ENCODE assay signal across 8 cellular contexts in genomic region chr20:38418509-38419204, GRCh38. TPM values are rescaled to one million over a fixed set of nuclear protein-coding genes. Genes with fewer than 3 reads are reported as not detected.
DNase-seq lines count a peak whose midpoint lies in the region; ATAC-seq and TF ChIP-seq lines count a peak whose summit lies in the region.

No MANE protein-coding gene starts in this region.

- H2AFZ ChIP-seq in GM23248 = no peak overlapping the region

- DNase-seq in GM23248 (peak; percentile 31), SJCRH30 (peak; percentile 42 to 59), pulmonary artery endothelial cell (ENCODE audit: low read depth, low spot score) (peak; percentile 71), T-helper 2 cell (no peak), hepatic stellate cell (ENCODE audit: low spot score) (no peak), GM13976 (ENCODE audit: low spot score) (no peak), germinal center (ENCODE audit: low spot score) (no peak)

- no peak for TF ChIP-seq EP300 in gastroesophageal sphincter (IDR thresholded peaks at IDR 0.05)

- H3K27me3 ChIP-seq in GM23248 (replicated peaks; ENCODE audit: insufficient read depth) = no peaks in the 10 kb centered on the region
- H3K27me3 ChIP-seq in SJCRH30 = no peaks in the 10 kb centered on the region
- H3K27me3 ChIP-seq in gastroesophageal sphincter = no peaks in the 10 kb centered on the region

- H3K27ac ChIP-seq in GM23248 (no peak overlapping the region), SJCRH30 (no peak overlapping the region), gastroesophageal sphincter (no peak overlapping the region)

- ATAC-seq in gastroesophageal sphincter = peak; percentile 51

- H3K4me3 ChIP-seq in GM23248 (no peak overlapping the region), SJCRH30 (no peak overlapping the region), gastroesophageal sphincter (no peak overlapping the region)

- H3K9me2 ChIP-seq in GM23248 (ENCODE audit: insufficient read depth) = no peaks in the 10 kb centered on the region

- no peak overlapping the region for H3K4me2 ChIP-seq in GM23248 (ENCODE audit: unreplicated experiment)

- H4K20me1 ChIP-seq in GM23248 (ENCODE audit: insufficient read depth) = peaks cover 4% of the 10 kb centered on the region; the same call in 1 of the 2 replicates

- peaks cover 28% of the 10 kb centered on the region for H3F3A ChIP-seq in GM23248 (ENCODE audit: insufficient read depth)

- H3K4me1 ChIP-seq in GM23248 (ENCODE audit: insufficient read depth) (no peaks in the 10 kb centered on the region), SJCRH30 (no peaks in the 10 kb centered on the region), gastroesophageal sphincter (peaks cover 0 to 11% (median 0%) of the 10 kb centered on the region in 3 donors)

- H3K36me3 ChIP-seq in GM23248 (ENCODE audit: low read depth) = peaks cover 65% of the 10 kb centered on the region
- H3K36me3 ChIP-seq in SJCRH30 = peaks cover 90% of the 10 kb centered on the region
- H3K36me3 ChIP-seq in gastroesophageal sphincter = peaks cover 0 to 88% of the 10 kb centered on the region in 2 donors

- H3K9ac ChIP-seq in GM23248 = no peak overlapping the region

- H3K9me3 ChIP-seq in GM23248 (ENCODE audit: low read depth) = no peaks in the 10 kb centered on the region
- H3K9me3 ChIP-seq in SJCRH30 (replicated peaks) = no peaks in the 10 kb centered on the region
- H3K9me3 ChIP-seq in gastroesophageal sphincter = no peaks in the 10 kb centered on the region

- no peak for TF ChIP-seq POLR2A in gastroesophageal sphincter (IDR thresholded peaks at IDR 0.05)

- TF ChIP-seq CTCF in gastroesophageal sphincter (IDR thresholded peaks at IDR 0.05) (no peak), GM13976 (IDR thresholded peaks at IDR 0.05; ENCODE audit: borderline replicate concordance, control extremely low read depth, extremely low read depth, insufficient read depth, missing control alignments) (no peak)

- peaks cover 20% of the 10 kb centered on the region for H3K79me2 ChIP-seq in GM23248 (ENCODE audit: insufficient read depth)

- in situ Hi-C loops in GM23248 (cut with MboI) (loop anchor here (10.0 kb wide), 1 partner anchor 364 kb away; no protein-coding TSS in a partner anchor), GM13976 (cut with MboI; ENCODE audit: low sequenced_read_pairs, unreplicated experiment) (no loop called here)

- WGBS in GM23248 (ENCODE audit: low coverage in 1 of 2, low lambda C conversion rate in 2 of 2, missing lambda C conversion rate in 2 of 2), 2 experiments = 55 to 68% methylated on average over 4 of the region's 4 CpGs
- 17 to 50% methylated on average over 1 to 2 of the region's 4 CpGs for WGBS in gastroesophageal sphincter (ENCODE audit: low coverage in 1 of 2), 2 donors

RNA-seq across cellular contexts. Expression of gene SNHG17, which starts 16.5 kb away (rescaled TPM):
- total RNA-seq in GM23248 (2014; rRNA removed; shearing (Covaris generic)) = 5.4 and 15.2 TPM in 2 replicates
- polyA plus RNA-seq in GM23248 (2016; fragmentation: Nextera tagmentation; extraction: Ambion mirVana) = 28.0 and 29.1 TPM in 2 replicates
- total RNA-seq in SJCRH30 (2014; rRNA removed; shearing (Covaris generic)) = 35.3 and 42.8 TPM in 2 replicates
- total RNA-seq in gastroesophageal sphincter (10 to 100 TPM in 2 of 4 donors, 1 to 10 TPM in 2; 6.7 to 26.5 (median 11.1) TPM), pulmonary artery endothelial cell (12.5 and 17.6 TPM in 2 replicates)

RNA-seq across cellular contexts. Expression of gene RALGAPB, which starts 54.0 kb away (rescaled TPM):
- 20.2 and 25.8 TPM in 2 replicates for total RNA-seq in GM23248 (2014; rRNA removed; shearing (Covaris generic))
- polyA plus RNA-seq in GM23248 (2016; fragmentation: Nextera tagmentation; extraction: Ambion mirVana) = 8.1 and 9.8 TPM in 2 replicates
- 48.2 and 51.5 TPM in 2 replicates for total RNA-seq in SJCRH30 (2014; rRNA removed; shearing (Covaris generic))
- total RNA-seq in gastroesophageal sphincter = 10 to 100 TPM; 26.0 to 42.3 (median 36.0) TPM
- 24.4 and 27.1 TPM in 2 replicates for total RNA-seq in pulmonary artery endothelial cell

Comparison
In these comparisons a context has a peak if more than half of its experiments do, and no peak if none do; other contexts are left out.
1. DNase-seq: peak in GM23248 (single experiment), SJCRH30 (2 of 2) and pulmonary artery endothelial cell (single experiment); none in T-helper 2 cell (0 of 5), hepatic stellate cell (single experiment), GM13976 (single experiment) and germinal center (single experiment).